Comparison of ENCODE assay signal across 12 cellular contexts in the genomic region with DNA sequence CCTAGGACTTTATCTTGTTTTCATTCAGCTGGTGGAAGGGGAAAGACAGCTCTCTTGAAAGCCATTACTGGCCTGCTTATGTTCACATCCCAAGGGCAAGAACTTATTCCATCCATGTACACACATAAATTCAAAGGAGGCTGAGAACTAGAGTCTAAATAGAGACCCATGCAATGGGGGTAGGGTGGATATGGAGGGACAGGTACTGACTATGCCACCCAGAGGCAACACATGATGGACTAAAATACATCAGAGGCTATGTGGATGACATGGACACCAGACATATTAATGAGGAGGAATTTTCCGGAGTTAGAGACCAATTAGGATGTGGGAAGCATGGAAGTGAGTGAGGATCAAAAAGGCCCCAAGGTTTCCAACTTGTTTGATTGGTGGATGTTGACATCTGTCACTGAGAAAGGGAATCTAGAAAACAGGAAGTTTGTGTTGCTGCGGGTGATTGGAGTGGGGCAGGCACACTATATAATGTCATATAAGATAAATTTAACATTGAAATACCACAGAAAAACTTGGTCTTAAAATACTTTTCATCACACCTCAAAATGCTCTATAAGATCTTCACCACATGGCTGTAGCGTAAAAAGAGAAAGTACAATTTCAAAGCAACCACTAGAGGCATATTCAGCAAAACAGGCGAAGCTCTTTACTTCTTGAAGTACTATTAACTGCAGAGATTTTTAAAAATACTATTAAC.
DNase-seq lines count a peak whose midpoint lies in the region; ATAC-seq and TF ChIP-seq lines count a peak whose summit lies in the region.
"Had no signal": no experiment of that assay in that cellular context is flagged by ENCODE, and none has a peak within 500 bp of the region (broad histone marks: within the 10 kb centered on the region; RNA-seq: fewer than 3 reads in every experiment).

No MANE protein-coding gene starts in this region.

- CTCF ChIA-PET in HEK293 (lab: Yijun Ruan, JAX) (no interaction called here), WTC11 (lab: Charles Lee) (interaction anchor here (0.5 to 1.6 kb wide), 7 partner anchors 10 to 152 kb away, joined by 3 to 8 read pairs (median 5); no protein-coding TSS in a partner anchor)

- no peak overlapping the region for H3K4me3 ChIP-seq in HEK293 (ENCODE audit: low read depth, low read length)
- H3K4me3 ChIP-seq: transverse colon had no signal

- H3K27ac Mint-ChIP-seq in nephron, result no peak overlapping the region
- no peak overlapping the region for H3K27ac Mint-ChIP-seq in WTC11

- no peaks in the 10 kb centered on the region for H3K4me1 Mint-ChIP-seq in nephron
- H3K4me1 Mint-ChIP-seq in WTC11, result peaks cover 17% of the 10 kb centered on the region

- no peaks in the 10 kb centered on the region for H3K9me3 ChIP-seq in HEK293 (ENCODE audit: control insufficient read depth, insufficient read depth, low read depth, low read length)
- H3K9me3 ChIP-seq: transverse colon had no signal

- intact Hi-C loops in head of caudate nucleus (cut with DNase I), result no loop called here

- POLR2A ChIA-PET in HEK293 (lab: Yijun Ruan, JAX) (no interaction called here), WTC11 (lab: Charles Lee) (no interaction called here)

- H3K27me3 Mint-ChIP-seq in nephron (ENCODE audit: low read depth) (no peaks in the 10 kb centered on the region), WTC11 (ENCODE audit: low read depth) (no peaks in the 10 kb centered on the region)

- TF ChIP-seq CTCF in HEK293 (tag by site-specific recombination; IDR thresholded peaks at IDR 0.05) (no peak), nephron (IDR thresholded peaks at IDR 0.05; ENCODE audit: unreplicated experiment in 3 of 3) (peak; percentile 13 to 37 (median 26)), WTC11 (IDR thresholded peaks at IDR 0.05) (no peak)

- ATAC-seq in SK-N-SH treated with all-trans-retinoic acid at 6 μM for 48 hours (peak; percentile 68), WTC11 (no peak; the same call in 1 of the 2 replicates)

- no peaks in the 10 kb centered on the region for H3K4me1 ChIP-seq in HEK293 (ENCODE audit: control insufficient read depth, insufficient read depth, low read length)
- H3K4me1 ChIP-seq: transverse colon had no signal

- H3K36me3 ChIP-seq in HEK293 (ENCODE audit: control insufficient read depth in 2 of 2, insufficient read depth in 1 of 2, low read length in 2 of 2), result no peaks in the 10 kb centered on the region
- H3K36me3 ChIP-seq: transverse colon had no signal

- H3K27ac ChIP-seq in HEK293 (ENCODE audit: extremely low read depth, low read depth, low read length), result no peak overlapping the region
- H3K27ac ChIP-seq: transverse colon had no signal

- H3K36me3 Mint-ChIP-seq in nephron (ENCODE audit: low read depth) (no peaks in the 10 kb centered on the region), WTC11 (no peaks in the 10 kb centered on the region; the same call in 1 of the 2 replicates)

- H3K9me3 Mint-ChIP-seq in nephron (no peaks in the 10 kb centered on the region), WTC11 (no peaks in the 10 kb centered on the region)

- DNase-seq in DMS 273 (lab: John Stamatoyannopoulos, UW; ENCODE audit: unreplicated experiment) (peak; percentile 14), DMS 273 treated with DMSO at 0.1 percent for 48 hours (lab: John Stamatoyannopoulos, UW) (no peak), GDM1 (lab: John Stamatoyannopoulos, UW) (no peak), WTC11 (ENCODE audit: low spot score) (no peak), head of caudate nucleus (no peak)
- DNase-seq: activated CD4-positive, alpha-beta T cell treated with anti-CD3 and anti-CD28 coated beads, Interleukin-2, amount 50 U/mL, for 48 hours; NCI-H1048; nucleus accumbens; transverse colon had no signal

- H3K4me3 Mint-ChIP-seq in nephron (no peak overlapping the region), WTC11 (no peak overlapping the region)

TF ChIP-seq in HEK293, 187 proteins besides CTCF, POLR2A, EP300 and RAD21:
- peak; percentile 61; the same call in 1 of the 2 replicates for TF ChIP-seq ZNF664 (tag by site-specific recombination; IDR thresholded peaks at IDR 0.05)
- TF ChIP-seq, protein P1, sequence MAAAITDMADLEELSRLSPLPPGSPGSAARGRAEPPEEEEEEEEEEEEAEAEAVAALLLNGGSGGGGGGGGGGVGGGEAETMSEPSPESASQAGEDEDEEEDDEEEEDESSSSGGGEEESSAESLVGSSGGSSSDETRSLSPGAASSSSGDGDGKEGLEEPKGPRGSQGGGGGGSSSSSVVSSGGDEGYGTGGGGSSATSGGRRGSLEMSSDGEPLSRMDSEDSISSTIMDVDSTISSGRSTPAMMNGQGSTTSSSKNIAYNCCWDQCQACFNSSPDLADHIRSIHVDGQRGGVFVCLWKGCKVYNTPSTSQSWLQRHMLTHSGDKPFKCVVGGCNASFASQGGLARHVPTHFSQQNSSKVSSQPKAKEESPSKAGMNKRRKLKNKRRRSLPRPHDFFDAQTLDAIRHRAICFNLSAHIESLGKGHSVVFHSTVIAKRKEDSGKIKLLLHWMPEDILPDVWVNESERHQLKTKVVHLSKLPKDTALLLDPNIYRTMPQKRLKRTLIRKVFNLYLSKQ (tag by site-specific recombination; IDR thresholded peaks at IDR 0.05; ENCODE audit: borderline replicate concordance), result no peak
- TF ChIP-seq ZNF571 (tag by site-specific recombination; IDR thresholded peaks at IDR 0.05), result no peak
- TF ChIP-seq ZNF140 (tag by site-specific recombination; IDR thresholded peaks at IDR 0.05), result no peak
- TF ChIP-seq, protein P2, sequence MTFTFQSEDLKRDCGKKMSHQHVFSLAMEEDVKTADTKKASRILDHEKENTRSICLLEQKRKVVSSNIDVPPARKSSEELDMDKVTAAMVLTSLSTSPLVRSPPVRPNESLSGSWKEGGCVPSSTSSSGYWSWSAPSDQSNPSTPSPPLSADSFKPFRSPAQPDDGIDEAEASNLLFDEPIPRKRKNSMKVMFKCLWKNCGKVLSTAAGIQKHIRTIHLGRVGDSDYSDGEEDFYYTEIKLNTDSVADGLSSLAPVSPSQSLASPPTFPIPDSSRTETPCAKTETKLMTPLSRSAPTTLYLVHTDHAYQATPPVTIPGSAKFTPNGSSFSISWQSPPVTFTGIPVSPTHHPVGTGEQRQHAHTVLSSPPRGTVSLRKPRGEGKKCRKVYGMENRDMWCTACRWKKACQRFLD (tag by site-specific recombination; IDR thresholded peaks at IDR 0.05), result no peak
TF ChIP-seq in HEK293: peak in this region for 1.

TF ChIP-seq in SK-N-SH treated with all-trans-retinoic acid at 6 μM for 48 hours, 23 proteins besides CTCF, POLR2A, EP300 and RAD21 (continues in another document):
- TF ChIP-seq, protein P3, sequence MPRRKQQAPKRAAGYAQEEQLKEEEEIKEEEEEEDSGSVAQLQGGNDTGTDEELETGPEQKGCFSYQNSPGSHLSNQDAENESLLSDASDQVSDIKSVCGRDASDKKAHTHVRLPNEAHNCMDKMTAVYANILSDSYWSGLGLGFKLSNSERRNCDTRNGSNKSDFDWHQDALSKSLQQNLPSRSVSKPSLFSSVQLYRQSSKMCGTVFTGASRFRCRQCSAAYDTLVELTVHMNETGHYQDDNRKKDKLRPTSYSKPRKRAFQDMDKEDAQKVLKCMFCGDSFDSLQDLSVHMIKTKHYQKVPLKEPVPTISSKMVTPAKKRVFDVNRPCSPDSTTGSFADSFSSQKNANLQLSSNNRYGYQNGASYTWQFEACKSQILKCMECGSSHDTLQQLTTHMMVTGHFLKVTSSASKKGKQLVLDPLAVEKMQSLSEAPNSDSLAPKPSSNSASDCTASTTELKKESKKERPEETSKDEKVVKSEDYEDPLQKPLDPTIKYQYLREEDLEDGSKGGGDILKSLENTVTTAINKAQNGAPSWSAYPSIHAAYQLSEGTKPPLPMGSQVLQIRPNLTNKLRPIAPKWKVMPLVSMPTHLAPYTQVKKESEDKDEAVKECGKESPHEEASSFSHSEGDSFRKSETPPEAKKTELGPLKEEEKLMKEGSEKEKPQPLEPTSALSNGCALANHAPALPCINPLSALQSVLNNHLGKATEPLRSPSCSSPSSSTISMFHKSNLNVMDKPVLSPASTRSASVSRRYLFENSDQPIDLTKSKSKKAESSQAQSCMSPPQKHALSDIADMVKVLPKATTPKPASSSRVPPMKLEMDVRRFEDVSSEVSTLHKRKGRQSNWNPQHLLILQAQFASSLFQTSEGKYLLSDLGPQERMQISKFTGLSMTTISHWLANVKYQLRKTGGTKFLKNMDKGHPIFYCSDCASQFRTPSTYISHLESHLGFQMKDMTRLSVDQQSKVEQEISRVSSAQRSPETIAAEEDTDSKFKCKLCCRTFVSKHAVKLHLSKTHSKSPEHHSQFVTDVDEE (CRISPR knock-in tag; IDR thresholded peaks at IDR 0.05), result no peak
- TF ChIP-seq SNAI2 (CRISPR knock-in tag; IDR thresholded peaks at IDR 0.05), result no peak
- no peak for TF ChIP-seq ZNF70 (CRISPR knock-in tag; IDR thresholded peaks at IDR 0.05)
- no peak for TF ChIP-seq GLIS3 (CRISPR knock-in tag; IDR thresholded peaks at IDR 0.05)
- TF ChIP-seq CSDC2 (CRISPR knock-in tag; IDR thresholded peaks at IDR 0.05), result no peak

TF ChIP-seq in WTC11, 78 proteins besides CTCF, POLR2A, EP300 and RAD21 (continues in another document):
- TF ChIP-seq, protein P4, sequence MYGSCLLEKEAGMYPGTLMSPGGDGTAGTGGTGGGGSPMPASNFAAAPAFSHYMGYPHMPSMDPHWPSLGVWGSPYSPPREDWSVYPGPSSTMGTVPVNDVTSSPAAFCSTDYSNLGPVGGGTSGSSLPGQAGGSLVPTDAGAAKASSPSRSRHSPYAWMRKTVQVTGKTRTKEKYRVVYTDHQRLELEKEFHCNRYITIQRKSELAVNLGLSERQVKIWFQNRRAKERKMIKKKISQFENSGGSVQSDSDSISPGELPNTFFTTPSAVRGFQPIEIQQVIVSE (CRISPR knock-in tag; IDR thresholded peaks at IDR 0.05; ENCODE audit: borderline replicate concordance), result no peak
- no peak for TF ChIP-seq RELA (CRISPR knock-in tag; IDR thresholded peaks at IDR 0.05; ENCODE audit: borderline replicate concordance)
- TF ChIP-seq, protein P5, sequence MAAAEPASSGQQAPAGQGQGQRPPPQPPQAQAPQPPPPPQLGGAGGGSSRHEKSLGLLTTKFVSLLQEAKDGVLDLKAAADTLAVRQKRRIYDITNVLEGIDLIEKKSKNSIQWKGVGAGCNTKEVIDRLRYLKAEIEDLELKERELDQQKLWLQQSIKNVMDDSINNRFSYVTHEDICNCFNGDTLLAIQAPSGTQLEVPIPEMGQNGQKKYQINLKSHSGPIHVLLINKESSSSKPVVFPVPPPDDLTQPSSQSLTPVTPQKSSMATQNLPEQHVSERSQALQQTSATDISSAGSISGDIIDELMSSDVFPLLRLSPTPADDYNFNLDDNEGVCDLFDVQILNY (CRISPR knock-in tag; IDR thresholded peaks at IDR 0.05), result no peak
- TF ChIP-seq ZBTB21 (CRISPR knock-in tag; IDR thresholded peaks at IDR 0.05; ENCODE audit: borderline replicate concordance), result no peak
- TF ChIP-seq NFE2L1 (CRISPR knock-in tag; IDR thresholded peaks at IDR 0.05), result no peak
- TF ChIP-seq MXD4 (CRISPR knock-in tag; IDR thresholded peaks at IDR 0.05; ENCODE audit: borderline replicate concordance), result no peak
- TF ChIP-seq CBFB (CRISPR knock-in tag; IDR thresholded peaks at IDR 0.05; ENCODE audit: low read depth), result no peak
- no peak for TF ChIP-seq TCF7 (CRISPR knock-in tag; IDR thresholded peaks at IDR 0.05; ENCODE audit: low read depth)

Comparison
In these comparisons a context has a peak if more than half of its experiments do, and no peak if none do; other contexts are left out.
1. CTCF ChIP-seq: peak in nephron (3 of 3); none in HEK293 (single experiment) and WTC11 (single experiment).